In the genomic region with DNA sequence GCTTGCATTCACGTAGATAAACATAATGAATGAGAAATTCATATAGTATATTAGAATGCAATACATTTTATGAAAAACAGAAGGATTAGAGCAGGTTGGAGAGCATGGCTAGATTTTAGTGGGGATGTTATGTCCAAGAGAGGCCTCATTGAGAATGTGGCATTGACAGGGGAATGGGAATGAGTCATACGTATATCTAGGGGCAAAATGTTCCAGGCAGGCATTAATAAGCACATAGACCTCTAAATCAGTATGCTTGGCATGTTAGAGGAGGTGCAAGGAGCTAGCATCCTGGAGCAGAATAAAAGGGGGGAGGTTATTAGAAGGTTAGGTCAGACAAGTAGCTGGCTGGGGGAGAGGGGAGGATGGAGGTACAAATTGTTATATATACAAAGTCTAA, we compare ENCODE assay signal across 18 cellular contexts.
DNase-seq lines count a peak whose midpoint lies in the region; ATAC-seq, FAIRE-seq and TF ChIP-seq lines count a peak whose summit lies in the region.
"Had no signal": no experiment of that assay in that cellular context is flagged by ENCODE, and none has a peak within 500 bp of the region (broad histone marks: within the 10 kb centered on the region; RNA-seq: fewer than 3 reads in every experiment).

No MANE protein-coding gene starts in this region.

- H3K27me3 ChIP-seq in mammary epithelial cell (ENCODE audit: insufficient read depth, low read length) (no peaks in the 10 kb centered on the region), breast epithelium (no peaks in the 10 kb centered on the region), keratinocyte (ENCODE audit: control insufficient read depth, extremely low read depth, insufficient read depth, low read length) (no peaks in the 10 kb centered on the region), suprapubic skin (no peaks in the 10 kb centered on the region)
- H3K27me3 ChIP-seq: BLaER1 had no signal

- CTCF ChIA-PET in mammary epithelial cell (lab: Charles Lee; ENCODE audit: low non-redundant PET) = no interaction called here

- H3K9me3 ChIP-seq in mammary epithelial cell (replicated peaks; ENCODE audit: insufficient read depth, low read length) = no peaks in the 10 kb centered on the region
- peaks cover 0 to 7% of the 10 kb centered on the region in 2 donors for H3K9me3 ChIP-seq in breast epithelium
- no peaks in the 10 kb centered on the region for H3K9me3 ChIP-seq in keratinocyte (ENCODE audit: control insufficient read depth, low read depth, low read length)
- H3K9me3 ChIP-seq in suprapubic skin = no peaks in the 10 kb centered on the region
- H3K9me3 ChIP-seq: BLaER1 had no signal

- dilution Hi-C loops in mammary epithelial cell (cut with HindIII; ENCODE audit: low sequenced_read_pairs) = no loop called here
- dilution Hi-C loops in keratinocyte (cut with MboI; ENCODE audit: extremely low pct_ligation_motif_present, low sequenced_read_pairs) = no loop called here

- no peaks in the 10 kb centered on the region for H4K20me1 ChIP-seq in mammary epithelial cell (ENCODE audit: insufficient read depth, low read length)
- H4K20me1 ChIP-seq in keratinocyte (ENCODE audit: control insufficient read depth, extremely low read depth, insufficient read depth, low read length) = no peaks in the 10 kb centered on the region
- H4K20me1 ChIP-seq: BLaER1 had no signal

- ATAC-seq in HG03097 (IDR thresholded peaks at IDR 0.05; ENCODE audit: low FRiP score, unreplicated experiment) = no peak
- no peak for ATAC-seq in GM21447 (IDR thresholded peaks at IDR 0.05; ENCODE audit: unreplicated experiment)

- DNase-seq in mammary epithelial cell (peak; percentile 4), breast epithelium (ENCODE audit: low spot score in 2 of 2) (no peak), astrocyte of the spinal cord (ENCODE audit: low read depth, low spot score) (peak; percentile 4), keratinocyte (ENCODE audit: low read depth, low spot score) (peak; percentile 9), cerebellar nuclear complex (lab: John Stamatoyannopoulos, UW) (no peak), suprapubic skin (ENCODE audit: low spot score in 2 of 2) (no peak)
- DNase-seq: MM.1S, NCI-H1105, NCI-H187 treated with DMSO at 0.1 percent for 48 hours, NCI-H2171 treated with DMSO at 0.1 percent for 48 hours, NCI-H510A, NCI-H82, Right ventricle myocardium superior had no signal

- no peak for TF ChIP-seq POLR2A in breast epithelium (IDR thresholded peaks at IDR 0.05)
- no peak for TF ChIP-seq POLR2A in suprapubic skin (IDR thresholded peaks at IDR 0.05)

- WGBS in mammary epithelial cell (ENCODE audit: low coverage, missing lambda C conversion rate) = 74% methylated on average over 2 of the region's 2 CpGs
- 71% methylated on average over 2 of the region's 2 CpGs for WGBS in suprapubic skin

- in situ Hi-C loops in mammary epithelial cell (cut with MboI; ENCODE audit: low sequenced_read_pairs in 2 of 2) (no loop called here), astrocyte of the spinal cord (cut with HindIII; ENCODE audit: low sequenced_read_pairs) (no loop called here)

- H3K4me2 ChIP-seq in mammary epithelial cell (ENCODE audit: insufficient read depth, low read depth, low read length) (no peak overlapping the region), keratinocyte (ENCODE audit: control insufficient read depth, extremely low read depth, insufficient read depth, low read depth, low read length) (peak overlapping the region; percentile 12)
- H3K4me2 ChIP-seq: BLaER1 had no signal

- TF ChIP-seq EP300 in suprapubic skin (IDR thresholded peaks at IDR 0.05) = no peak

- H3K79me2 ChIP-seq in mammary epithelial cell (ENCODE audit: insufficient read depth, low read length) = no peaks in the 10 kb centered on the region
- H3K79me2 ChIP-seq in keratinocyte (ENCODE audit: control insufficient read depth, insufficient read depth, low read length) = no peaks in the 10 kb centered on the region

- H3K9me1 ChIP-seq in keratinocyte (ENCODE audit: control insufficient read depth, extremely low read depth, insufficient read depth, low read length) = no peaks in the 10 kb centered on the region

- no peak for FAIRE-seq in keratinocyte (lab: Jason Lieb, UNC)

- intact Hi-C loops in mammary epithelial cell (cut with micrococcal nuclease) = no loop called here
- intact Hi-C loops in breast epithelium (cut with DNase I; ENCODE audit: low total_unique reads) = no loop called here

- no peak overlapping the region for H3K9ac ChIP-seq in mammary epithelial cell (ENCODE audit: insufficient read depth, low read length)
- no peak overlapping the region for H3K9ac ChIP-seq in keratinocyte (ENCODE audit: control insufficient read depth, extremely low read depth, insufficient read depth, low read length)
- H3K9ac ChIP-seq: BLaER1 had no signal

- peaks cover 9% of the 10 kb centered on the region for H3K4me1 ChIP-seq in mammary epithelial cell (ENCODE audit: insufficient read depth, low read length)
- no peaks in the 10 kb centered on the region for H3K4me1 ChIP-seq in breast epithelium
- H3K4me1 ChIP-seq in keratinocyte (ENCODE audit: control insufficient read depth, extremely low read depth, insufficient read depth, low read length) = peaks cover 14% of the 10 kb centered on the region
- no peaks in the 10 kb centered on the region for H3K4me1 ChIP-seq in suprapubic skin
- H3K4me1 ChIP-seq: BLaER1 had no signal

- no peak overlapping the region for H2AFZ ChIP-seq in mammary epithelial cell (ENCODE audit: low read depth, low read length)
- no peak overlapping the region for H2AFZ ChIP-seq in keratinocyte (ENCODE audit: control insufficient read depth, low read length)

- TF ChIP-seq CTCF in mammary epithelial cell (conservative IDR thresholded peaks at IDR 0.05 in 1 of 2, IDR thresholded peaks at IDR 0.05 in 1 of 2; ENCODE audit: extremely low read depth in 1 of 2, insufficient read depth in 1 of 2, low read depth in 1 of 2, low read length in 2 of 2) (no peak), breast epithelium (IDR thresholded peaks at IDR 0.05) (no peak), astrocyte of the spinal cord (IDR thresholded peaks at IDR 0.05; ENCODE audit: low read depth, low read length) (no peak), keratinocyte (optimal IDR thresholded peaks at IDR 0.05 in 1 of 3, IDR thresholded peaks at IDR 0.05 in 1 of 3, conservative IDR thresholded peaks at IDR 0.05 in 1 of 3; ENCODE audit: extremely low read depth in 1 of 3, insufficient read depth in 2 of 3, low read length in 3 of 3) (no peak), suprapubic skin (IDR thresholded peaks at IDR 0.05) (no peak)

- no TSS peak for BruUV-seq in mammary epithelial cell (replicated peaks; lab: Mats Ljungman, UMichigan)

- H3K36me3 ChIP-seq in mammary epithelial cell (ENCODE audit: insufficient read depth, low read length) (no peaks in the 10 kb centered on the region), breast epithelium (no peaks in the 10 kb centered on the region), keratinocyte (ENCODE audit: control insufficient read depth in 2 of 2, extremely low read depth in 1 of 2, insufficient read depth in 2 of 2, low read length in 2 of 2) (no peaks in the 10 kb centered on the region), suprapubic skin (no peaks in the 10 kb centered on the region)
- H3K36me3 ChIP-seq: BLaER1 had no signal

- H3K27ac ChIP-seq in mammary epithelial cell (ENCODE audit: insufficient read depth, low read depth, low read length) (no peak overlapping the region), breast epithelium (no peak overlapping the region), keratinocyte (ENCODE audit: control insufficient read depth, insufficient read depth, low read length) (no peak overlapping the region), suprapubic skin (no peak overlapping the region)
- H3K27ac ChIP-seq: 22Rv1, BLaER1, HL-60 had no signal

- H3K4me3 ChIP-seq in mammary epithelial cell (replicated peaks in 1 of 3; ENCODE audit: insufficient read depth in 1 of 3, low read depth in 2 of 3, low read length in 3 of 3) = no peak overlapping the region
- H3K4me3 ChIP-seq in breast epithelium = no peak overlapping the region
- H3K4me3 ChIP-seq in astrocyte of the spinal cord (ENCODE audit: low read depth, low read length) = no peak overlapping the region
- no peak overlapping the region for H3K4me3 ChIP-seq in keratinocyte (ENCODE audit: control insufficient read depth in 2 of 3, extremely low read depth in 1 of 3, insufficient read depth in 2 of 3, low read depth in 1 of 3, low read length in 3 of 3)
- H3K4me3 ChIP-seq in suprapubic skin = no peak overlapping the region
- H3K4me3 ChIP-seq: BLaER1 had no signal

Comparison
In these comparisons a context has a peak if more than half of its experiments do, and no peak if none do; other contexts are left out.
1. DNase-seq: peak in mammary epithelial cell (single experiment), astrocyte of the spinal cord (single experiment) and keratinocyte (single experiment); none in breast epithelium (0 of 2), cerebellar nuclear complex (0 of 2) and suprapubic skin (0 of 2).